18 cellular contexts compared by ENCODE assay signal in genomic region chr10:67076175-67076574, GRCh38.
"Had no signal": no experiment of that assay in that cellular context is flagged by ENCODE, and none has a peak within 500 bp of the region (broad histone marks: within the 10 kb centered on the region; RNA-seq: fewer than 3 reads in every experiment).

No MANE protein-coding gene starts in this region.

- H3K9me3 Mint-ChIP-seq: activated CD4-positive, alpha-beta T cell treated with anti-CD3 and anti-CD28 coated beads, Interleukin-2, amount 10 ng/mL, durations not matched to agents 24 days and 14 days; neural crest cell; stimulated activated naive CD8-positive, alpha-beta T cell treated with anti-CD3 and anti-CD28 coated beads, Interleukin-15, Interleukin-2, amounts not matched to agents 100 ng/mL and 50 ng/mL, for 24 hours had no signal

- H3K36me3 Mint-ChIP-seq: activated naive CD4-positive, alpha-beta T cell treated with anti-CD3 and anti-CD28 coated beads, Interleukin-2, amount 10 ng/mL, durations not matched to agents 7 days and 5 days; WTC11 had no signal

- H3K4me3 Mint-ChIP-seq: activated CD4-positive, alpha-beta T cell treated with anti-CD3 and anti-CD28 coated beads, Interleukin-2, amount 10 ng/mL, durations not matched to agents 24 days and 14 days; activated naive CD4-positive, alpha-beta T cell treated with anti-CD3 and anti-CD28 coated beads, Interleukin-2, amount 10 ng/mL, durations not matched to agents 7 days and 5 days; activated T-helper 17 cell treated with anti-CD3 and anti-CD28 coated beads, Interleukin-2, amount 50 U/mL, for 72 hours; neural crest cell; stimulated activated naive CD8-positive, alpha-beta T cell treated with anti-CD3 and anti-CD28 coated beads, Interleukin-15, Interleukin-2, amounts not matched to agents 100 ng/mL and 50 ng/mL, for 24 hours; T-helper 1 cell treated with Interleukin-12 subunit alpha and Interleukin-12 subunit beta and Interleukin-4 antibody, amounts not matched to agents 30 μg/mL and 1 μg/mL, for 36 hours; WTC11 had no signal

- H3K4me3 ChIP-seq: breast epithelium, gastrocnemius medialis, upper lobe of right lung had no signal

- H3K27ac ChIP-seq: breast epithelium, gastrocnemius medialis, upper lobe of right lung had no signal

- H3K27ac Mint-ChIP-seq: activated CD4-positive, alpha-beta T cell treated with anti-CD3 and anti-CD28 coated beads, Interleukin-2, amount 10 ng/mL, durations not matched to agents 24 days and 14 days; activated naive CD4-positive, alpha-beta T cell treated with anti-CD3 and anti-CD28 coated beads, Interleukin-2, amount 10 ng/mL, durations not matched to agents 7 days and 5 days; activated T-helper 17 cell treated with anti-CD3 and anti-CD28 coated beads, Interleukin-2, amount 50 U/mL, for 72 hours; stimulated activated naive CD8-positive, alpha-beta T cell treated with anti-CD3 and anti-CD28 coated beads, Interleukin-15, Interleukin-2, amounts not matched to agents 100 ng/mL and 50 ng/mL, for 24 hours; T-helper 1 cell treated with Interleukin-12 subunit alpha and Interleukin-12 subunit beta and Interleukin-4 antibody, amounts not matched to agents 30 μg/mL and 1 μg/mL, for 36 hours; WTC11 had no signal

- H3K27me3 ChIP-seq: gastrocnemius medialis, upper lobe of right lung had no signal

- H3K4me1 Mint-ChIP-seq: activated CD4-positive, alpha-beta T cell treated with anti-CD3 and anti-CD28 coated beads, Interleukin-2, amount 10 ng/mL, durations not matched to agents 24 days and 14 days; activated naive CD4-positive, alpha-beta T cell treated with anti-CD3 and anti-CD28 coated beads, Interleukin-2, amount 10 ng/mL, durations not matched to agents 7 days and 5 days; activated T-helper 17 cell treated with anti-CD3 and anti-CD28 coated beads, Interleukin-2, amount 50 U/mL, for 72 hours; WTC11 had no signal

- H3K4me1 ChIP-seq: breast epithelium, upper lobe of right lung had no signal

- H3K9me3 ChIP-seq: breast epithelium, gastrocnemius medialis, upper lobe of right lung had no signal

- H3K27me3 Mint-ChIP-seq: activated CD4-positive, alpha-beta T cell treated with anti-CD3 and anti-CD28 coated beads, Interleukin-2, amount 10 ng/mL, durations not matched to agents 24 days and 14 days; activated naive CD4-positive, alpha-beta T cell treated with anti-CD3 and anti-CD28 coated beads, Interleukin-2, amount 10 ng/mL, durations not matched to agents 7 days and 5 days; stimulated activated naive CD8-positive, alpha-beta T cell treated with anti-CD3 and anti-CD28 coated beads, Interleukin-15, Interleukin-2, amounts not matched to agents 100 ng/mL and 50 ng/mL, for 24 hours had no signal

- FAIRE-seq: colon, endothelial cell of umbilical vein had no signal

- ATAC-seq: activated T-helper 17 cell treated with anti-CD3 and anti-CD28 coated beads, Interleukin-2, amount 50 U/mL, for 72 hours; gastrocnemius medialis; SK-N-SH treated with all-trans-retinoic acid at 6 μM for 48 hours; WTC11 had no signal

- DNase-seq: activated CD4-positive, alpha-beta T cell treated with anti-CD3 and anti-CD28 coated beads, Interleukin-2, amount 10 ng/mL, durations not matched to agents 24 days and 14 days; activated CD8-positive, alpha-beta memory T cell treated with anti-CD3 and anti-CD28 coated beads for 24 hours; activated naive CD4-positive, alpha-beta T cell treated with anti-CD3 and anti-CD28 coated beads, Interleukin-2, amount 10 ng/mL, durations not matched to agents 7 days and 5 days; amygdala; effector CD4-positive, alpha-beta T cell; gastrocnemius medialis; stimulated activated CD4-positive, alpha-beta T cell treated with anti-CD3 and anti-CD28 coated beads, Interleukin-4, amount 100 ng/mL, for 1 hour; stimulated activated CD8-positive, alpha-beta memory T cell treated with anti-CD3 and anti-CD28 coated beads, Interleukin-4, amount 100 ng/mL, for 48 hours; upper lobe of right lung had no signal

- H3K36me3 ChIP-seq: breast epithelium, gastrocnemius medialis, upper lobe of right lung had no signal
